Comparison of ENCODE assay signal across 9 cellular contexts in the genomic region with DNA sequence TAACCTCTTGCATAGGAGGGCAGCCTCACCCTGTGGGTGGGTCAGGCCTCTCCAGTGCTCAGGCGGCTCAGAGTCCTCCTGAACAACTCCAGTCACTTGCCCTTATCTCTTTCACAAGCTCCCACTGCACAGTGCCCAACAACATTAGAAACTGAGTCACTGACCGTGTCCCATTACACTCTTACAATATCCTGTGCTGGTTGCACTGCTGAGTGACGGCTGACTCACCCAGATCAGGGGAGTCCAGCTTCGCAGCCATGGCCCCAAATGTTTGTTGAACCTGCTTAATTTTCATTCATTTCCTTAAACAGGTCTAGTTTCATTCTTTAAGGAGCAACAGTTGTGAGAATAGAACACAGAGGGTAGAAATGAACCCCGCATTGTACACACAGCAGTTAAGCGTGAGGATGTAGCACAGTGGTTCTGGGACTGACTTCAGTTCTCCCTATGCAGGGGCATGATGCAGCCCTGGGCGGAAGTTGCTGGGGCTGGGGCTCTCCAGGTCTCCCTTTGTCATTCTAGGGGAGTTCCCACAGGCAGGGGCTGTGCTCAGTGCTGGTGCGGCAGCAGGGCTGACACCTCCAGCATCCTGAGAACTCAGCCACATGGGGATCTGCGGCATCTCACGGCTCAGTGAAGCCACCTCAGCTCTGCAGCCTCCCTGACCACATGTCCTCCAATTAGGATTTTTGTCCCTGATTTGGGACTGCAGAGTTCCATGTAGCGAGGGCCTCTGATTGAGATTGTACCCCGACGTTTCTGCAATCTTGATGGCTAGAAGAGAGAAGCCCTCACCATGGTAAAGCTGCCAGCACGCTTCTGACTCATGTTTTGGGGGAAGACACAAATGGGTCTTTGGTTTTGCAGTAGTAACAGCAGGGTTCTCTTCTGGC. TPM values are rescaled to one million over a fixed set of nuclear protein-coding genes. Genes with fewer than 3 reads are reported as not detected.
DNase-seq lines count a peak whose midpoint lies in the region; ATAC-seq, FAIRE-seq and TF ChIP-seq lines count a peak whose summit lies in the region.
"Had no signal": no experiment of that assay in that cellular context is flagged by ENCODE, and none has a peak within 500 bp of the region (broad histone marks: within the 10 kb centered on the region; RNA-seq: fewer than 3 reads in every experiment).

No MANE protein-coding gene starts in this region.

- H3K4me1 Mint-ChIP-seq in activated CD4-positive, alpha-beta T cell treated with anti-CD3 and anti-CD28 coated beads, Interleukin-2, amount 10 ng/mL, durations not matched to agents 7 days and 5 days = peaks cover 90% of the 10 kb centered on the region

- H2AFZ ChIP-seq in endothelial cell of umbilical vein (ENCODE audit: low read depth, low read length) = no peak overlapping the region

- no peaks in the 10 kb centered on the region for H3K79me2 ChIP-seq in endothelial cell of umbilical vein (ENCODE audit: control insufficient read depth, insufficient read depth, low read length)

- no peak for TF ChIP-seq CTCF in endothelial cell of umbilical vein (IDR thresholded peaks at IDR 0.05; ENCODE audit: extremely low read depth in 1 of 2, insufficient read depth in 1 of 2, low read depth in 1 of 2, low read length in 2 of 2)

- BruUV-seq in endothelial cell of umbilical vein (replicated peaks; lab: Mats Ljungman, UMichigan) = no TSS peak

- peaks cover 10% of the 10 kb centered on the region for H3K4me1 ChIP-seq in endothelial cell of umbilical vein (ENCODE audit: control insufficient read depth, extremely low read depth, insufficient read depth, low read length)

- peak; percentile 84 for DNase-seq in activated CD4-positive, alpha-beta T cell treated with anti-CD3 and anti-CD28 coated beads, Interleukin-2, amount 10 ng/mL, durations not matched to agents 7 days and 5 days
- DNase-seq in endothelial cell of umbilical vein (ENCODE audit: low read depth, low spot score) (peak; percentile 75), C1 segment of cervical spinal cord (lab: John Stamatoyannopoulos, UW) (no peak), DMS53 treated with DMSO at 0.1 percent for 48 hours (lab: John Stamatoyannopoulos, UW; ENCODE audit: unreplicated experiment) (no peak), NCI-H1694 treated with DMSO at 0.1 percent for 48 hours (lab: John Stamatoyannopoulos, UW) (no peak)
- peak; percentile 75 to 86 for DNase-seq in stimulated activated CD4-positive, alpha-beta T cell treated with anti-CD3 and anti-CD28 coated beads, Interleukin-4, amount 100 ng/mL, for 48 hours (ENCODE audit: low read depth in 2 of 2)

- CTCF ChIA-PET in activated CD4-positive, alpha-beta T cell treated with anti-CD3 and anti-CD28 coated beads, Interleukin-2, amount 10 ng/mL, durations not matched to agents 7 days and 5 days (lab: Charles Lee) = interaction anchor here (0.6 to 5.5 kb wide), 10 partner anchors 10 to 1255 kb away, joined by 3 to 70 read pairs (median 4); a partner anchor contains a TSS
- CTCF ChIA-PET in endothelial cell of umbilical vein (lab: Charles Lee) = interaction anchor here (1.6 to 3.3 kb wide), 4 partner anchors 8 to 51 kb away, joined by 3 to 11 read pairs (median 5); no protein-coding TSS in a partner anchor

- H3K27me3 ChIP-seq in endothelial cell of umbilical vein (ENCODE audit: control insufficient read depth in 2 of 2, insufficient read depth in 2 of 2, low read length in 2 of 2) = no peaks in the 10 kb centered on the region
- H3K27me3 ChIP-seq: cardiac muscle cell had no signal

- H3K9me1 ChIP-seq in endothelial cell of umbilical vein (replicated peaks; ENCODE audit: control insufficient read depth, extremely low read depth, insufficient read depth, low read length) = no peaks in the 10 kb centered on the region

- POLR2A ChIA-PET in activated CD4-positive, alpha-beta T cell treated with anti-CD3 and anti-CD28 coated beads, Interleukin-2, amount 10 ng/mL, durations not matched to agents 7 days and 5 days (lab: Charles Lee) = interaction anchor here (0.5 to 4.3 kb wide), 3 partner anchors 9 to 22 kb away, joined by 7 to 66 read pairs (median 7); a partner anchor contains a TSS
- POLR2A ChIA-PET in endothelial cell of umbilical vein (lab: Charles Lee) = interaction anchor here (0.6 kb wide), 1 partner anchor 42 kb away, joined by 7 read pairs; no protein-coding TSS in a partner anchor

- peak overlapping the region; percentile 64 for H3K4me3 Mint-ChIP-seq in activated CD4-positive, alpha-beta T cell treated with anti-CD3 and anti-CD28 coated beads, Interleukin-2, amount 10 ng/mL, durations not matched to agents 7 days and 5 days

- dilution Hi-C loops in endothelial cell of umbilical vein (cut with MboI; ENCODE audit: extremely low pct_ligation_motif_present, low sequenced_read_pairs) = no loop called here

- H3K9me3 Mint-ChIP-seq in activated CD4-positive, alpha-beta T cell treated with anti-CD3 and anti-CD28 coated beads, Interleukin-2, amount 10 ng/mL, durations not matched to agents 7 days and 5 days = peaks cover 18% of the 10 kb centered on the region

- H3K9ac ChIP-seq in endothelial cell of umbilical vein (replicated peaks; ENCODE audit: extremely low read depth, insufficient read depth, low read length) = no peak overlapping the region

- ATAC-seq in GM19324 (IDR thresholded peaks at IDR 0.05; ENCODE audit: low FRiP score, unreplicated experiment) = peak; percentile 79
- ATAC-seq in HG03159 (IDR thresholded peaks at IDR 0.05; ENCODE audit: unreplicated experiment) = peak; percentile 73

- intact Hi-C loops in endothelial cell of umbilical vein (cut with micrococcal nuclease) = no loop called here

- no peak overlapping the region for H3K4me2 ChIP-seq in endothelial cell of umbilical vein (ENCODE audit: insufficient read depth, low read length)

- no peak overlapping the region for H3K27ac ChIP-seq in endothelial cell of umbilical vein (ENCODE audit: insufficient read depth, low read depth, low read length)
- H3K27ac ChIP-seq: cardiac muscle cell had no signal

- H4K20me1 ChIP-seq in endothelial cell of umbilical vein (replicated peaks; ENCODE audit: control insufficient read depth, extremely low read depth, insufficient read depth, low read length) = no peaks in the 10 kb centered on the region

- no peak for TF ChIP-seq POLR2A in endothelial cell of umbilical vein (IDR thresholded peaks at IDR 0.05; ENCODE audit: low read depth, low read length)

- H3K36me3 Mint-ChIP-seq in activated CD4-positive, alpha-beta T cell treated with anti-CD3 and anti-CD28 coated beads, Interleukin-2, amount 10 ng/mL, durations not matched to agents 7 days and 5 days (ENCODE audit: low read depth) = peaks cover 85% of the 10 kb centered on the region

- H3K27ac Mint-ChIP-seq in activated CD4-positive, alpha-beta T cell treated with anti-CD3 and anti-CD28 coated beads, Interleukin-2, amount 10 ng/mL, durations not matched to agents 7 days and 5 days = peak overlapping the region; percentile 99

- H3K9me3 ChIP-seq in endothelial cell of umbilical vein (replicated peaks; ENCODE audit: control insufficient read depth, insufficient read depth, low read length) = no peaks in the 10 kb centered on the region

- no peaks in the 10 kb centered on the region for H3K36me3 ChIP-seq in endothelial cell of umbilical vein (ENCODE audit: control insufficient read depth in 2 of 2, extremely low read depth in 1 of 2, insufficient read depth in 2 of 2, low read length in 2 of 2)
- H3K36me3 ChIP-seq: cardiac muscle cell had no signal

- H3K27me3 Mint-ChIP-seq in activated CD4-positive, alpha-beta T cell treated with anti-CD3 and anti-CD28 coated beads, Interleukin-2, amount 10 ng/mL, durations not matched to agents 7 days and 5 days = no peaks in the 10 kb centered on the region

- peak; percentile 77 for FAIRE-seq in endothelial cell of umbilical vein (lab: Jason Lieb, UNC)

- H3K4me3 ChIP-seq in endothelial cell of umbilical vein (replicated peaks in 1 of 3; ENCODE audit: insufficient read depth in 1 of 3, low read depth in 1 of 3, low read length in 3 of 3) = no peak overlapping the region
- H3K4me3 ChIP-seq: cardiac muscle cell had no signal

TF ChIP-seq in endothelial cell of umbilical vein, 7 proteins besides CTCF, POLR2A, EP300 and RAD21:
- TF ChIP-seq POLR2AphosphoS5 (IDR thresholded peaks at IDR 0.05; ENCODE audit: insufficient read depth, low read depth, low read length) = peak; percentile 51
- no peak for TF ChIP-seq EZH2 (IDR thresholded peaks at IDR 0.05; ENCODE audit: borderline replicate concordance, low read depth, low read length, severe bottlenecking)
- peak; percentile 87 for TF ChIP-seq FOS (IDR thresholded peaks at IDR 0.05; ENCODE audit: borderline replicate concordance, insufficient read depth, low read length)
- TF ChIP-seq GATA2 (IDR thresholded peaks at IDR 0.05; ENCODE audit: insufficient read depth, insufficient read length, low read depth, low read length) = peak; percentile 67
- TF ChIP-seq, protein P1, sequence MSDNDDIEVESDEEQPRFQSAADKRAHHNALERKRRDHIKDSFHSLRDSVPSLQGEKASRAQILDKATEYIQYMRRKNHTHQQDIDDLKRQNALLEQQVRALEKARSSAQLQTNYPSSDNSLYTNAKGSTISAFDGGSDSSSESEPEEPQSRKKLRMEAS (IDR thresholded peaks at IDR 0.05; ENCODE audit: insufficient read depth, insufficient read length) = no peak
- TF ChIP-seq MYC (IDR thresholded peaks at IDR 0.05; ENCODE audit: low read depth, low read length) = no peak
- TF ChIP-seq JUN (IDR thresholded peaks at IDR 0.05; ENCODE audit: borderline replicate concordance, insufficient read depth, insufficient read length, low read depth) = peak; percentile 30

RNA-seq across cellular contexts. Expression of a gene that starts 16.1 kb away (rescaled TPM):
- 10 to 100 TPM; 32.7 to 33.0 TPM for total RNA-seq in activated CD4-positive, alpha-beta T cell treated with anti-CD3 and anti-CD28 coated beads, Interleukin-2, amount 10 ng/mL, durations not matched to agents 7 days and 5 days
- 0.24 and 0.51 TPM in 2 replicates for total RNA-seq in endothelial cell of umbilical vein
- 0.36 and 0.75 TPM in 2 replicates for polyA plus RNA-seq in endothelial cell of umbilical vein
- 0.16 and 0.28 TPM in 2 replicates for polyA plus RNA-seq in endothelial cell of umbilical vein (2011; cell fraction: cytosol; rRNA removed)
- 0.11 and 0.22 TPM in 2 replicates for polyA plus RNA-seq in endothelial cell of umbilical vein (2011; cell fraction: nucleus; rRNA removed)
- 0.43 and 0.78 TPM in 2 replicates for polyA plus RNA-seq in endothelial cell of umbilical vein (2012)
- 0.41 and 1.4 TPM in 2 replicates for polyA minus RNA-seq in endothelial cell of umbilical vein
- not detected for polyA minus RNA-seq in endothelial cell of umbilical vein (2011; cell fraction: cytosol; rRNA and poly(A)+ RNA removed)
- polyA minus RNA-seq in endothelial cell of umbilical vein (2011; cell fraction: nucleus; rRNA and poly(A)+ RNA removed) = 0.29 and 0.43 TPM in 2 replicates

Comparison
In these comparisons a context has a peak if more than half of its experiments do, and no peak if none do; other contexts are left out.
1. DNase-seq: peak in activated CD4-positive, alpha-beta T cell treated with anti-CD3 and anti-CD28 coated beads, Interleukin-2, amount 10 ng/mL, durations not matched to agents 7 days and 5 days (single experiment), endothelial cell of umbilical vein (single experiment) and stimulated activated CD4-positive, alpha-beta T cell treated with anti-CD3 and anti-CD28 coated beads, Interleukin-4, amount 100 ng/mL, for 48 hours (2 of 2); none in C1 segment of cervical spinal cord (0 of 14), DMS53 treated with DMSO at 0.1 percent for 48 hours (single experiment) and NCI-H1694 treated with DMSO at 0.1 percent for 48 hours (single experiment).
2. RNA of a gene that starts 16.1 kb away (total RNA-seq): 32.7 to 33.0 TPM in activated CD4-positive, alpha-beta T cell treated with anti-CD3 and anti-CD28 coated beads, Interleukin-2, amount 10 ng/mL, durations not matched to agents 7 days and 5 days; 0.24 to 0.51 TPM in endothelial cell of umbilical vein; every median in the first group is over 10 times any median in the second.